8 cellular contexts compared by ENCODE assay signal in the genomic region with DNA sequence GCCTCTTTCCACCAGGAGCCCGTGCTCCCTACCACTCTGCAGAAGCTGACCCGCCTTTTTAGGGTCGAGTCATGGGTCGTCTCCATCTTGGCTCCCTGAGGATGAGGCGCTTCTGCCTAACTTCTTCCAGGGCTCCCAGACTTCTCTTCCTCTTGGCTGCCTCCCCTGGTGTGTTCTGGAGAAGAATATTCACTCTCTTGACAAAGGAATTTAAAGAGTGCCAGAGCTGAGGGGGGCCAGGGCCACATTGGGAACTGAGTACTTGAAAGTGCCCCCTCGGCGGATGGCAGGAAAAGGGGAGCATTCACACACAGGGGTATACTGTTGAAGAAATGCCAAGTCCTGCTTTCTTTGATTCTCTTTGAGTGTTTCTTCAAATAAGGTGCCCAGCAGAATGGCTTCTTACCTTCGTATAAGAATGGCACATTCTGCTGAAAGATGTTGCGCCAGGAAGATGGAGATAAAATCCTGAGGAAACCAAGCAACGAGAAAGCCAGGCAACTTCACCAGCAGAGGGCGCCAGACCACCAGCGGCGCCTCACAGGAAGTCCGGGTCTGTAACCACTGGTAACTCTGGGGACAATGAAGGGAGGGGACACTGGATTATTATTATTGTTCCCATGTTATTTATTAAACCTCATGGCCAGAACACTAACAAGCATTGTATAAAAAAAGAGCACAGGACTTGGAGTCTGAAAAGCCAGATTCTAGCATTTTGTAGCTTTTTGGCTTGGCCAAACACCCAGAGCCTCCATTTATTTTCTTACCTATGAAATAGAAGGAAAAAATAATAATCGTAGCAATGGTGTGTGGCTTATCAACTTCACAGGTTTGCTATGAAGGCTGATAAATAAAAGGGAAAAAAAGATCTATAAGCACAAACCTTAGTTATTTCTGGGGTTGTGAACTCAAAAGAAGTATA.
DNase-seq lines count a peak whose midpoint lies in the region; ATAC-seq and TF ChIP-seq lines count a peak whose summit lies in the region.

No MANE protein-coding gene starts in this region.

- no peak for TF ChIP-seq POLR2A in sigmoid colon (IDR thresholded peaks at IDR 0.05)

- H3K4me2 ChIP-seq in parathyroid adenoma (ENCODE audit: low read length) = no peak overlapping the region

- H3K4me3 ChIP-seq in AG04450 (ENCODE audit: low read depth, low read length) (no peak overlapping the region), fibroblast of the aortic adventitia (ENCODE audit: low read depth, low read length) (no peak overlapping the region), parathyroid adenoma (ENCODE audit: low read depth, low read length) (no peak overlapping the region), sigmoid colon (no peak overlapping the region)

- TF ChIP-seq EP300 in sigmoid colon (IDR thresholded peaks at IDR 0.05) = no peak

- no peaks in the 10 kb centered on the region for H3K4me1 ChIP-seq in parathyroid adenoma
- H3K4me1 ChIP-seq in sigmoid colon = no peaks in the 10 kb centered on the region

- CTCF ChIA-PET in AG04450 (lab: Charles Lee) = interaction anchor here (0.6 to 5.9 kb wide), 14 partner anchors 9 to 396 kb away, joined by 3 to 58 read pairs (median 4); no protein-coding TSS in a partner anchor

- peak overlapping the region; percentile 13 for H2AFZ ChIP-seq in parathyroid adenoma

- intact Hi-C loops in sigmoid colon (cut with DNase I) = no loop called here

- no peak overlapping the region for H3K27ac ChIP-seq in AG04450 (ENCODE audit: low read depth, low read length)
- no peak overlapping the region for H3K27ac ChIP-seq in parathyroid adenoma
- H3K27ac ChIP-seq in sigmoid colon = no peak overlapping the region

- H3K36me3 ChIP-seq in parathyroid adenoma (ENCODE audit: control insufficient read depth, insufficient read depth, low read length) = no peaks in the 10 kb centered on the region
- H3K36me3 ChIP-seq in sigmoid colon = no peaks in the 10 kb centered on the region

- TF ChIP-seq CTCF in AG04450 (IDR thresholded peaks at IDR 0.05; ENCODE audit: low read depth, low read length) = peak; percentile 96
- peak; percentile 93 for TF ChIP-seq CTCF in fibroblast of the aortic adventitia (IDR thresholded peaks at IDR 0.05; ENCODE audit: insufficient read depth, low read length)
- peak; percentile 90 for TF ChIP-seq CTCF in parathyroid adenoma (IDR thresholded peaks at IDR 0.05)
- TF ChIP-seq CTCF in sigmoid colon (IDR thresholded peaks at IDR 0.05) = peak in 1 of 4 experiments; percentile 42

- peak; percentile 20 for DNase-seq in AG04450 (ENCODE audit: low read depth, low spot score)
- DNase-seq in NOMO-1 treated with DMSO at 0.1 percent for 48 hours (lab: John Stamatoyannopoulos, UW; ENCODE audit: unreplicated experiment) = peak; percentile 49
- DNase-seq in activated CD8-positive, alpha-beta memory T cell treated with anti-CD3 and anti-CD28 coated beads, Interleukin-2, amount 50 U/mL, for 48 hours = peak; percentile 93
- DNase-seq in fibroblast of the aortic adventitia (ENCODE audit: low read depth) = peak; percentile 70
- no peak for DNase-seq in sigmoid colon

- 65 to 78% methylated on average over 15 of the region's 15 CpGs for WGBS in sigmoid colon, 2 donors

- H3K79me2 ChIP-seq in parathyroid adenoma = no peaks in the 10 kb centered on the region

- H3K9ac ChIP-seq in parathyroid adenoma = no peak overlapping the region

- H3K9me3 ChIP-seq in AG04450 (ENCODE audit: control insufficient read depth, insufficient read depth, low read length) (no peaks in the 10 kb centered on the region), parathyroid adenoma (ENCODE audit: control insufficient read depth, low read length) (no peaks in the 10 kb centered on the region), sigmoid colon (peaks cover 0 to 4% (median 0%) of the 10 kb centered on the region in 4 donors)

- no peaks in the 10 kb centered on the region for H3K27me3 ChIP-seq in AG04450 (ENCODE audit: control insufficient read depth, insufficient read depth, low read length)
- H3K27me3 ChIP-seq in parathyroid adenoma (ENCODE audit: control insufficient read depth, insufficient read depth, low read length) = no peaks in the 10 kb centered on the region
- no peaks in the 10 kb centered on the region for H3K27me3 ChIP-seq in sigmoid colon

- POLR2A ChIA-PET in AG04450 (lab: Yijun Ruan, JAX) = no interaction called here

- ATAC-seq in GM18517 (IDR thresholded peaks at IDR 0.05; ENCODE audit: unreplicated experiment) (peak; percentile 80), HG03039 (IDR thresholded peaks at IDR 0.05; ENCODE audit: unreplicated experiment) (peak; percentile 74)
